13 cellular contexts compared by ENCODE assay signal in the genomic region with DNA sequence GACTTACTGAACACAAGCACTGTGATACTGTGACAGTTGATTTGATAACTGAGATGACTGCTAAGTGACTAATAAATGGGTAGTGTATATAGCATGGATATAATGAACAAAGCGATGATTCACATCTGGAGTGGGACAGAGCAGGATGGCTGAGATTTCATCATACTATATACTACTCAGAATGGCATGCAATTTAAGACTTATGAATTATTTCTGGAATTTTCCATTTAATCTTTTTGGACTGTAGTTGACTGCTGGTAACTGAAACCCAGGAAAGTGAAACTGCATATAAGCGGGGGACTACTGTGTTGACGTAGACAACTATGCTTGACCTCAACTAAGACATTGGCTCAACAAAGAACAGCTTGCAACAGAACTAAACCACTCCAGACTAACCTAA. TPM values are rescaled to one million over a fixed set of nuclear protein-coding genes. Genes with fewer than 3 reads are reported as not detected.
DNase-seq lines count a peak whose midpoint lies in the region; ATAC-seq and TF ChIP-seq lines count a peak whose summit lies in the region.
"Had no signal": no experiment of that assay in that cellular context is flagged by ENCODE, and none has a peak within 500 bp of the region (broad histone marks: within the 10 kb centered on the region; RNA-seq: fewer than 3 reads in every experiment).

No MANE protein-coding gene starts in this region.

- H3K9ac ChIP-seq in SK-N-SH (no peak overlapping the region), fibroblast of lung (ENCODE audit: insufficient read depth, low read length) (peak overlapping the region; percentile 3)
- H3K9ac ChIP-seq: BLaER1, neural progenitor cell had no signal

- no peak for TF ChIP-seq POLR2A in tibial nerve (IDR thresholded peaks at IDR 0.05)

- H3K27me3 ChIP-seq in SK-N-SH (ENCODE audit: insufficient read depth) (no peaks in the 10 kb centered on the region), fibroblast of lung (ENCODE audit: control insufficient read depth, insufficient read depth, low read length) (no peaks in the 10 kb centered on the region), tibial nerve (no peaks in the 10 kb centered on the region)
- H3K27me3 ChIP-seq: BLaER1, dorsolateral prefrontal cortex, neural progenitor cell, transverse colon had no signal

- in situ Hi-C loops in ACHN (cut with HindIII; ENCODE audit: low pct_ligation_motif_present, low pct_unique_long_range_greater_than_20kb, low sequenced_read_pairs) = no loop called here

- H3K27me3 Mint-ChIP-seq in activated T-cell treated with anti-CD3 and anti-CD28 coated beads, Interleukin-2, amount 50 U/mL, for 24 hours = peaks cover 12% of the 10 kb centered on the region
- no peaks in the 10 kb centered on the region for H3K27me3 Mint-ChIP-seq in stimulated activated naive CD8-positive, alpha-beta T cell treated with anti-CD3 and anti-CD28 coated beads, Interleukin-15, Interleukin-2, amounts not matched to agents 100 ng/mL and 50 ng/mL, for 24 hours

- peaks cover 25% of the 10 kb centered on the region for H3K4me1 Mint-ChIP-seq in activated T-cell treated with anti-CD3 and anti-CD28 coated beads, Interleukin-2, amount 50 U/mL, for 24 hours (ENCODE audit: low read depth)
- peaks cover 27% of the 10 kb centered on the region for H3K4me1 Mint-ChIP-seq in stimulated activated naive CD8-positive, alpha-beta T cell treated with anti-CD3 and anti-CD28 coated beads, Interleukin-15, Interleukin-2, amounts not matched to agents 100 ng/mL and 50 ng/mL, for 24 hours (ENCODE audit: low read depth)
- H3K4me1 Mint-ChIP-seq: neural progenitor cell had no signal

- H3K4me1 ChIP-seq in SK-N-SH (ENCODE audit: control insufficient read depth in 1 of 2, insufficient read depth in 2 of 2, low read depth in 1 of 2, low read length in 1 of 2) = no peaks in the 10 kb centered on the region
- peaks cover 11% of the 10 kb centered on the region for H3K4me1 ChIP-seq in fibroblast of lung (ENCODE audit: control insufficient read depth, extremely low read depth, insufficient read depth, low read length)
- H3K4me1 ChIP-seq in tibial nerve = no peaks in the 10 kb centered on the region
- H3K4me1 ChIP-seq: BLaER1, neural progenitor cell had no signal

- no peak for DNase-seq in activated T-cell treated with anti-CD3 and anti-CD28 coated beads, Interleukin-2, amount 50 U/mL, for 24 hours
- no peak for DNase-seq in activated T-cell treated with anti-CD3 and anti-CD28 coated beads, Interleukin-2, amount 50 U/mL, for 48 hours
- DNase-seq in SK-N-SH = no peak
- peak; percentile 92 to 98 for DNase-seq in fibroblast of lung (ENCODE audit: low read depth in 2 of 2)
- no peak for DNase-seq in ACHN
- no peak for DNase-seq in tibial nerve (ENCODE audit: low spot score in 2 of 2)
- DNase-seq: dorsolateral prefrontal cortex, transverse colon had no signal

- H3K4me3 ChIP-seq in SK-N-SH (ENCODE audit: low read depth in 2 of 2, low read length in 1 of 2) = no peak overlapping the region
- H3K4me3 ChIP-seq in fibroblast of lung (replicated peaks in 1 of 4; ENCODE audit: control extremely low read depth in 1 of 4, insufficient read depth in 1 of 4, low read depth in 3 of 4, low read length in 4 of 4) = peak overlapping the region in 1 of 4 experiments; percentile 26
- no peak overlapping the region for H3K4me3 ChIP-seq in tibial nerve
- H3K4me3 ChIP-seq: BLaER1, dorsolateral prefrontal cortex, neural progenitor cell, SK-N-MC, transverse colon had no signal

- H4K20me1 ChIP-seq in SK-N-SH (ENCODE audit: insufficient read depth) = no peaks in the 10 kb centered on the region
- no peaks in the 10 kb centered on the region for H4K20me1 ChIP-seq in fibroblast of lung (ENCODE audit: control insufficient read depth, extremely low read depth, insufficient read depth, low read length)
- H4K20me1 ChIP-seq: BLaER1 had no signal

- peak overlapping the region; percentile 28; the same call in 1 of the 2 replicates for H3K4me2 ChIP-seq in SK-N-SH
- H3K4me2 ChIP-seq in fibroblast of lung (ENCODE audit: extremely low read depth, insufficient read depth, low read length) = peak overlapping the region; percentile 17
- H3K4me2 ChIP-seq: BLaER1, neural progenitor cell had no signal

- H3K9me3 ChIP-seq in SK-N-SH (no peaks in the 10 kb centered on the region), fibroblast of lung (ENCODE audit: control insufficient read depth, insufficient read depth, low read depth, low read length) (no peaks in the 10 kb centered on the region), tibial nerve (no peaks in the 10 kb centered on the region)
- H3K9me3 ChIP-seq: BLaER1, transverse colon had no signal

- H3F3A ChIP-seq in SK-N-SH (replicated peaks; ENCODE audit: insufficient read depth) = peaks cover 8% of the 10 kb centered on the region

- no peak for TF ChIP-seq CTCF in SK-N-SH (IDR thresholded peaks at IDR 0.05)
- TF ChIP-seq CTCF in fibroblast of lung (conservative IDR thresholded peaks at IDR 0.05 in 1 of 2, IDR thresholded peaks at IDR 0.05 in 1 of 2; ENCODE audit: low read depth in 1 of 2, low read length in 2 of 2) = no peak
- TF ChIP-seq CTCF in tibial nerve (IDR thresholded peaks at IDR 0.05) = no peak

- no peaks in the 10 kb centered on the region for H3K9me2 ChIP-seq in SK-N-SH

- no peak for TF ChIP-seq RAD21 in SK-N-SH (IDR thresholded peaks at IDR 0.05; ENCODE audit: low read length)

- H3K36me3 ChIP-seq in SK-N-SH (replicated peaks in 1 of 2; ENCODE audit: control insufficient read depth in 1 of 2, insufficient read depth in 2 of 2, low read length in 1 of 2) (no peaks in the 10 kb centered on the region), fibroblast of lung (ENCODE audit: control insufficient read depth, insufficient read depth, low read length) (no peaks in the 10 kb centered on the region), tibial nerve (no peaks in the 10 kb centered on the region)
- H3K36me3 ChIP-seq: BLaER1, neural progenitor cell, transverse colon had no signal

- H2AFZ ChIP-seq in SK-N-SH (ENCODE audit: low read depth) (peak overlapping the region; percentile 76), fibroblast of lung (ENCODE audit: low read length) (no peak overlapping the region)
- H2AFZ ChIP-seq: neural progenitor cell had no signal

- H3K36me3 Mint-ChIP-seq in activated T-cell treated with anti-CD3 and anti-CD28 coated beads, Interleukin-2, amount 50 U/mL, for 24 hours (ENCODE audit: low read depth) = no peaks in the 10 kb centered on the region
- no peaks in the 10 kb centered on the region for H3K36me3 Mint-ChIP-seq in stimulated activated naive CD8-positive, alpha-beta T cell treated with anti-CD3 and anti-CD28 coated beads, Interleukin-15, Interleukin-2, amounts not matched to agents 100 ng/mL and 50 ng/mL, for 24 hours (ENCODE audit: low read depth)
- H3K36me3 Mint-ChIP-seq: neural progenitor cell had no signal

- H3K27ac ChIP-seq in SK-N-SH (ENCODE audit: low read depth in 2 of 2, low read length in 1 of 2) (peak overlapping the region in 1 of 2 experiments; percentile 73; a peak in 2 of 4 replicates), fibroblast of lung (ENCODE audit: insufficient read depth, low read length) (peak overlapping the region; percentile 98), tibial nerve (peak overlapping the region in 1 of 4 donors; percentile 16)
- H3K27ac ChIP-seq: BLaER1, dorsolateral prefrontal cortex, neural progenitor cell, SK-N-MC, transverse colon had no signal

- H3K4me3 Mint-ChIP-seq in activated T-cell treated with anti-CD3 and anti-CD28 coated beads, Interleukin-2, amount 50 U/mL, for 24 hours = no peak overlapping the region
- H3K4me3 Mint-ChIP-seq in stimulated activated naive CD8-positive, alpha-beta T cell treated with anti-CD3 and anti-CD28 coated beads, Interleukin-15, Interleukin-2, amounts not matched to agents 100 ng/mL and 50 ng/mL, for 24 hours = no peak overlapping the region
- H3K4me3 Mint-ChIP-seq: neural progenitor cell had no signal

- WGBS in SK-N-SH (ENCODE audit: low lambda C conversion rate) = 50% methylated on average over 3 of the region's 3 CpGs
- WGBS in tibial nerve, 2 donors = 48 to 62% methylated on average over 3 of the region's 3 CpGs

- POLR2A ChIA-PET in SK-N-SH (lab: Yijun Ruan, JAX) = no interaction called here

- peak in 1 of 2 experiments; percentile 46; a peak in 1 of 4 replicates for TF ChIP-seq EP300 in SK-N-SH (IDR thresholded peaks at IDR 0.05; ENCODE audit: borderline replicate concordance in 1 of 2, low read depth in 1 of 2, low read length in 1 of 2)
- no peak for TF ChIP-seq EP300 in tibial nerve (IDR thresholded peaks at IDR 0.05)

- ATAC-seq in GM21526 (IDR thresholded peaks at IDR 0.05; ENCODE audit: low FRiP score, unreplicated experiment) = no peak

- peak overlapping the region; percentile 13 for H3K27ac Mint-ChIP-seq in activated T-cell treated with anti-CD3 and anti-CD28 coated beads, Interleukin-2, amount 50 U/mL, for 24 hours
- peak overlapping the region; percentile 50 for H3K27ac Mint-ChIP-seq in stimulated activated naive CD8-positive, alpha-beta T cell treated with anti-CD3 and anti-CD28 coated beads, Interleukin-15, Interleukin-2, amounts not matched to agents 100 ng/mL and 50 ng/mL, for 24 hours
- H3K27ac Mint-ChIP-seq: neural progenitor cell had no signal

- H3K79me2 ChIP-seq in SK-N-SH (ENCODE audit: insufficient read depth) = no peaks in the 10 kb centered on the region
- no peaks in the 10 kb centered on the region for H3K79me2 ChIP-seq in fibroblast of lung (ENCODE audit: control insufficient read depth, insufficient read depth, low read length)

- CTCF ChIA-PET in SK-N-SH (lab: Yijun Ruan, JAX) = interaction anchor here (1.1 to 1.9 kb wide), 2 partner anchors 43 to 97 kb away, joined by 4 to 6 read pairs; no protein-coding TSS in a partner anchor

- H3K9me3 Mint-ChIP-seq in activated T-cell treated with anti-CD3 and anti-CD28 coated beads, Interleukin-2, amount 50 U/mL, for 24 hours = no peaks in the 10 kb centered on the region
- no peaks in the 10 kb centered on the region for H3K9me3 Mint-ChIP-seq in stimulated activated naive CD8-positive, alpha-beta T cell treated with anti-CD3 and anti-CD28 coated beads, Interleukin-15, Interleukin-2, amounts not matched to agents 100 ng/mL and 50 ng/mL, for 24 hours
- H3K9me3 Mint-ChIP-seq: neural progenitor cell had no signal

RNA-seq across cellular contexts. Expression of gene NUCB2, which starts 20.0 kb away (rescaled TPM):
- polyA plus RNA-seq in SK-N-SH (2012; rRNA removed) (23.9 and 25.0 TPM in 2 replicates), fibroblast of lung (164 and 177 TPM in 2 replicates)
- 34.5 and 53.2 TPM in 2 replicates for polyA plus RNA-seq in SK-N-SH (2012; cell fraction: cytosol; rRNA removed)
- 8.0 and 16.6 TPM in 2 replicates for polyA plus RNA-seq in SK-N-SH (2012; cell fraction: nucleus; rRNA removed)
- total RNA-seq in fibroblast of lung (158 and 176 TPM in 2 replicates), tibial nerve (10 to 100 TPM; 29.1 to 45.4 (median 36.0) TPM)
- polyA plus RNA-seq in fibroblast of lung (2012) = 151 and 163 TPM in 2 replicates
- polyA minus RNA-seq in fibroblast of lung (ENCODE audit: low replicate concordance) = 11.4 and 11.5 TPM in 2 replicates

RNA-seq across cellular contexts. Expression of gene PIK3C2A, which starts 48.7 kb away (rescaled TPM):
- polyA plus RNA-seq in SK-N-SH (2012; rRNA removed) (9.3 and 13.3 TPM in 2 replicates), fibroblast of lung (32.5 and 45.4 TPM in 2 replicates)
- polyA plus RNA-seq in SK-N-SH (2012; cell fraction: cytosol; rRNA removed) = 13.8 and 15.6 TPM in 2 replicates
- 7.8 and 19.2 TPM in 2 replicates for polyA plus RNA-seq in SK-N-SH (2012; cell fraction: nucleus; rRNA removed)
- total RNA-seq in fibroblast of lung (38.0 and 39.8 TPM in 2 replicates), tibial nerve (100 to 1,000 TPM in 1 of 4 donors, 10 to 100 TPM in 3; 60.9 to 105 (median 63.2) TPM)
- 14.0 and 19.1 TPM in 2 replicates for polyA plus RNA-seq in fibroblast of lung (2012)
- polyA minus RNA-seq in fibroblast of lung (ENCODE audit: low replicate concordance) = 2.7 and 2.8 TPM in 2 replicates

Comparison
In these comparisons a context has a peak if more than half of its experiments do, and no peak if none do; other contexts are left out.
1. DNase-seq: peak in fibroblast of lung (2 of 2); none in activated T-cell treated with anti-CD3 and anti-CD28 coated beads, Interleukin-2, amount 50 U/mL, for 24 hours (single experiment), activated T-cell treated with anti-CD3 and anti-CD28 coated beads, Interleukin-2, amount 50 U/mL, for 48 hours (0 of 2), SK-N-SH (single experiment), ACHN (single experiment) and tibial nerve (0 of 2).